ENCODE assay signal across 3 cellular contexts in the genomic region with DNA sequence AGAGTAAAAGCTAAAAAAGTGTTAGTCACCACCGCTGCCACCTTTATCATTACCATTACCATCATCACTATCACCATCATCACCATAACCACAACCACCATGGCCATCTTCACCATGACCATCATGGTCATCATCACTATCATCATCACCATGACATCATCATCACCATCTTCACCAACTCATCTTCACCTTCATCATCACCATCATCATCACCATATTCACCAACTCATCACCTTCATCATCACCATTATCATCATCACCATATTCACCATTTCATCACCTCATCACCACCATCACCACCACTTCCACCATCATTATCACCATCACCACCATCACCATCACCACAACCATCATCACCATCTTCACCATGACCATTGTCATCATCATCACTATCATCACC.
A peak's percentile ranks its signal among the peaks of the same experiment; 100 is the strongest.
TF ChIP-seq lines count a peak whose summit lies in the region.

No MANE protein-coding gene starts in this region.

TF ChIP-seq in HepG2, 621 proteins besides CTCF, POLR2A, EP300 and RAD21:
- TF ChIP-seq, protein P1, sequence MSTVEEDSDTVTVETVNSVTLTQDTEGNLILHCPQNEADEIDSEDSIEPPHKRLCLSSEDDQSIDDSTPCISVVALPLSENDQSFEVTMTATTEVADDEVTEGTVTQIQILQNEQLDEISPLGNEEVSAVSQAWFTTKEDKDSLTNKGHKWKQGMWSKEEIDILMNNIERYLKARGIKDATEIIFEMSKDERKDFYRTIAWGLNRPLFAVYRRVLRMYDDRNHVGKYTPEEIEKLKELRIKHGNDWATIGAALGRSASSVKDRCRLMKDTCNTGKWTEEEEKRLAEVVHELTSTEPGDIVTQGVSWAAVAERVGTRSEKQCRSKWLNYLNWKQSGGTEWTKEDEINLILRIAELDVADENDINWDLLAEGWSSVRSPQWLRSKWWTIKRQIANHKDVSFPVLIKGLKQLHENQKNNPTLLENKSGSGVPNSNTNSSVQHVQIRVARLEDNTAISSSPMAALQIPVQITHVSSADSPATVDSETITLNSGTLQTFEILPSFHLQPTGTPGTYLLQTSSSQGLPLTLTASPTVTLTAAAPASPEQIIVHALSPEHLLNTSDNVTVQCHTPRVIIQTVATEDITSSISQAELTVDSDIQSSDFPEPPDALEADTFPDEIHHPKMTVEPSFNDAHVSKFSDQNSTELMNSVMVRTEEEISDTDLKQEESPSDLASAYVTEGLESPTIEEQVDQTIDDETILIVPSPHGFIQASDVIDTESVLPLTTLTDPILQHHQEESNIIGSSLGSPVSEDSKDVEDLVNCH (CRISPR knock-in tag; IDR thresholded peaks at IDR 0.05): no peak
- TF ChIP-seq CREB1 (IDR thresholded peaks at IDR 0.05) (peak; percentile 98), CREB1 (CRISPR knock-in tag; IDR thresholded peaks at IDR 0.05) (no peak), FOXA1 (IDR thresholded peaks at IDR 0.05) (peak; percentile 43; the same call in 1 of the 2 replicates), FOXA1 (CRISPR knock-in tag; IDR thresholded peaks at IDR 0.05) (no peak), FLYWCH1 (CRISPR knock-in tag; IDR thresholded peaks at IDR 0.05) (no peak), FOXP1 (IDR thresholded peaks at IDR 0.05) (0 out of 2 replicates have a peak, but pooled peaks have one; percentile 3), FOXP1 (CRISPR knock-in tag; IDR thresholded peaks at IDR 0.05) (no peak), ATF7 (IDR thresholded peaks at IDR 0.05) (peak; percentile 99), ATF7 (CRISPR knock-in tag; IDR thresholded peaks at IDR 0.05) (no peak), IKZF1 (IDR thresholded peaks at IDR 0.05) (peak; percentile 63; the same call in 1 of the 2 replicates), AKAP8 (CRISPR knock-in tag; IDR thresholded peaks at IDR 0.05) (no peak)
TF ChIP-seq in HepG2: peak in this region for 5.

TF ChIP-seq in K562, 482 proteins besides CTCF, POLR2A, EP300 and RAD21 (continues in another document):
- TF ChIP-seq CEBPG (CRISPR knock-in tag; IDR thresholded peaks at IDR 0.05) (no peak), CEBPG (tag; conservative IDR thresholded peaks at IDR 0.05 in 1 of 2, IDR thresholded peaks at IDR 0.05 in 1 of 2) (no peak), RCOR1 (IDR thresholded peaks at IDR 0.05; ENCODE audit: borderline replicate concordance in 1 of 2, low read depth in 2 of 2, low read length in 2 of 2) (no peak), BACH1 (tag; IDR thresholded peaks at IDR 0.05) (no peak), KHSRP (IDR thresholded peaks at IDR 0.05) (no peak), EHMT2 (IDR thresholded peaks at IDR 0.05) (peak; percentile 87), PTRF (tag; IDR thresholded peaks at IDR 0.05) (no peak), STAT5B (CRISPR knock-in tag; IDR thresholded peaks at IDR 0.05) (no peak), ZFP1 (CRISPR knock-in tag; IDR thresholded peaks at IDR 0.05) (no peak), FOSL1 (tag; conservative IDR thresholded peaks at IDR 0.05) (no peak), ZFPM2 (CRISPR knock-in tag; IDR thresholded peaks at IDR 0.05) (no peak)
- TF ChIP-seq, protein P2, sequence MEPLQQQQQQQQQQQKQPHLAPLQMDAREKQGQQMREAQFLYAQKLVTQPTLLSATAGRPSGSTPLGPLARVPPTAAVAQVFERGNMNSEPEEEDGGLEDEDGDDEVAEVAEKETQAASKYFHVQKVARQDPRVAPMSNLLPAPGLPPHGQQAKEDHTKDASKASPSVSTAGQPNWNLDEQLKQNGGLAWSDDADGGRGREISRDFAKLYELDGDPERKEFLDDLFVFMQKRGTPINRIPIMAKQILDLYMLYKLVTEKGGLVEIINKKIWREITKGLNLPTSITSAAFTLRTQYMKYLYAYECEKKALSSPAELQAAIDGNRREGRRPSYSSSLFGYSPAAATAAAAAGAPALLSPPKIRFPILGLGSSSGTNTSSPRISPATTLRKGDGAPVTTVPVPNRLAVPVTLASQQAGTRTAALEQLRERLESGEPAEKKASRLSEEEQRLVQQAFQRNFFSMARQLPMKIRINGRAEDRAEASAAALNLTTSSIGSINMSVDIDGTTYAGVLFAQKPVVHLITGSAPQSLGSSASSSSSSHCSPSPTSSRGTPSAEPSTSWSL (CRISPR knock-in tag; IDR thresholded peaks at IDR 0.05; ENCODE audit: borderline replicate concordance): no peak
- TF ChIP-seq, protein P3, sequence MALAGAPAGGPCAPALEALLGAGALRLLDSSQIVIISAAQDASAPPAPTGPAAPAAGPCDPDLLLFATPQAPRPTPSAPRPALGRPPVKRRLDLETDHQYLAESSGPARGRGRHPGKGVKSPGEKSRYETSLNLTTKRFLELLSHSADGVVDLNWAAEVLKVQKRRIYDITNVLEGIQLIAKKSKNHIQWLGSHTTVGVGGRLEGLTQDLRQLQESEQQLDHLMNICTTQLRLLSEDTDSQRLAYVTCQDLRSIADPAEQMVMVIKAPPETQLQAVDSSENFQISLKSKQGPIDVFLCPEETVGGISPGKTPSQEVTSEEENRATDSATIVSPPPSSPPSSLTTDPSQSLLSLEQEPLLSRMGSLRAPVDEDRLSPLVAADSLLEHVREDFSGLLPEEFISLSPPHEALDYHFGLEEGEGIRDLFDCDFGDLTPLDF (CRISPR knock-in tag; IDR thresholded peaks at IDR 0.05): no peak
- TF ChIP-seq, protein P4, sequence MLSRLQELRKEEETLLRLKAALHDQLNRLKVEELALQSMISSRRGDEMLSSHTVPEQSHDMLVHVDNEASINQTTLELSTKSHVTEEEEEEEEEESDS (CRISPR knock-in tag; IDR thresholded peaks at IDR 0.05): no peak
- TF ChIP-seq, protein P5, sequence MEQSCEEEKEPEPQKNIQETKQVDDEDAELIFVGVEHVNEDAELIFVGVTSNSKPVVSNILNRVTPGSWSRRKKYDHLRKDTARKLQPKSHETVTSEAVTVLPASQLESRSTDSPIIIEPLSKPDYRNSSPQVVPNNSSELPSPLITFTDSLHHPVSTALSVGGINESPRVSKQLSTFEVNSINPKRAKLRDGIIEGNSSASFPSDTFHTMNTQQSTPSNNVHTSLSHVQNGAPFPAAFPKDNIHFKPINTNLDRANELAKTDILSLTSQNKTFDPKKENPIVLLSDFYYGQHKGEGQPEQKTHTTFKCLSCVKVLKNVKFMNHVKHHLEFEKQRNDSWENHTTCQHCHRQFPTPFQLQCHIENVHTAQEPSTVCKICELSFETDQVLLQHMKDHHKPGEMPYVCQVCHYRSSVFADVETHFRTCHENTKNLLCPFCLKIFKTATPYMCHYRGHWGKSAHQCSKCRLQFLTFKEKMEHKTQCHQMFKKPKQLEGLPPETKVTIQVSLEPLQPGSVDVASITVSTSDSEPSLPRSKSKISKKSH (CRISPR knock-in tag; IDR thresholded peaks at IDR 0.05): no peak

TF ChIP-seq in endothelial cell of umbilical vein, 7 proteins besides CTCF, POLR2A, EP300 and RAD21:
- peak; percentile 55 for TF ChIP-seq JUN (IDR thresholded peaks at IDR 0.05; ENCODE audit: borderline replicate concordance, insufficient read depth, insufficient read length, low read depth)
- no peak for TF ChIP-seq POLR2AphosphoS5 (IDR thresholded peaks at IDR 0.05; ENCODE audit: insufficient read depth, low read depth, low read length)
- TF ChIP-seq, protein P6, sequence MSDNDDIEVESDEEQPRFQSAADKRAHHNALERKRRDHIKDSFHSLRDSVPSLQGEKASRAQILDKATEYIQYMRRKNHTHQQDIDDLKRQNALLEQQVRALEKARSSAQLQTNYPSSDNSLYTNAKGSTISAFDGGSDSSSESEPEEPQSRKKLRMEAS (IDR thresholded peaks at IDR 0.05; ENCODE audit: insufficient read depth, insufficient read length): no peak
- no peak for TF ChIP-seq MYC (IDR thresholded peaks at IDR 0.05; ENCODE audit: low read depth, low read length)
